2 cellular contexts compared by ENCODE assay signal in the genomic region with DNA sequence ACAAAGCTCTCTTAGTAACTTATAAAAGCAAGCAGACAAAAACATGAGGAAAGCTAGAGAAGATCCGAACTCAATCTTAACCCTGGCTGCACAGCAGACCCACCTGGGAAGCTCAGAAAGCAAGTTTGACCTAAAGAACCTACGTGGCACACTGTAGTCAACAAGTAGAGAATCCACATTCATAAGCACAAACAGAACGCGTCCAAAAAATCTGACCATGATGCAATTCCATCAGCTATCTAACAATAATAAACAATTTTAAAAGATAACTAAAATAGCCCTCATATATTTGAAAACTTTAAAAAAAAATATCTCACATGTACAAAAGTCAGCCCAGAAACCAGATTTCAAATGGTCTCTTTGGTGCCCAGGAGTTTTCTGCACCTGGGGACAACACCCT.
TF ChIP-seq lines count a peak whose summit lies in the region.

No MANE protein-coding gene starts in this region.

TF ChIP-seq in IMR-90, 13 proteins besides CTCF, POLR2A, EP300 and RAD21:
- no peak for TF ChIP-seq NFE2L2 (IDR thresholded peaks at IDR 0.05; ENCODE audit: low read depth, low read length)
- TF ChIP-seq CHD1 (IDR thresholded peaks at IDR 0.05; ENCODE audit: low read depth, low read length) = no peak
- peak; percentile 63; the same call in 1 of the 2 replicates for TF ChIP-seq CEBPB (IDR thresholded peaks at IDR 0.05; ENCODE audit: low read depth, low read length)
TF ChIP-seq in IMR-90: peak in this region for 1.

TF ChIP-seq in GM12878, 131 proteins besides CTCF, POLR2A, EP300 and RAD21:
- TF ChIP-seq NBN (IDR thresholded peaks at IDR 0.05) (no peak), GATAD2B (conservative IDR thresholded peaks at IDR 0.05; ENCODE audit: low read depth) (no peak), MTA3 (IDR thresholded peaks at IDR 0.05; ENCODE audit: borderline replicate concordance, low read length) (no peak), HDAC6 (IDR thresholded peaks at IDR 0.05; ENCODE audit: unreplicated experiment) (no peak), ZSCAN29 (IDR thresholded peaks at IDR 0.05) (no peak), SIN3A (IDR thresholded peaks at IDR 0.05; ENCODE audit: low read depth, low read length) (no peak), CHD2 (IDR thresholded peaks at IDR 0.05; ENCODE audit: borderline replicate concordance, low read depth, low read length) (no peak), FOS (IDR thresholded peaks at IDR 0.05; ENCODE audit: borderline replicate concordance, extremely low read depth, insufficient read length) (no peak), KLF5 (IDR thresholded peaks at IDR 0.05; ENCODE audit: partially characterized antibody) (no peak), RB1 (IDR thresholded peaks at IDR 0.05; ENCODE audit: borderline replicate concordance) (no peak), SUZ12 (IDR thresholded peaks at IDR 0.05; ENCODE audit: unreplicated experiment) (no peak), TAF1 (IDR thresholded peaks at IDR 0.05; ENCODE audit: borderline replicate concordance, low read depth, low read length) (no peak), MYB (IDR thresholded peaks at IDR 0.05; ENCODE audit: borderline replicate concordance, low read depth, low read length) (no peak), ESRRA (IDR thresholded peaks at IDR 0.05; ENCODE audit: low read length) (no peak)
